27 cellular contexts compared by ENCODE assay signal in genomic region chr6:68167604-68168003, GRCh38.
"Had no signal": no experiment of that assay in that cellular context is flagged by ENCODE, and none has a peak within 500 bp of the region (broad histone marks: within the 10 kb centered on the region; RNA-seq: fewer than 3 reads in every experiment).

No MANE protein-coding gene starts in this region.

- H3K4me3 ChIP-seq: ascending aorta, cardiac muscle cell, SJCRH30, SK-N-MC had no signal

- H3K36me3 ChIP-seq: ascending aorta, cardiac muscle cell, SJCRH30 had no signal

- H3K4me3 Mint-ChIP-seq: activated CD4-positive, alpha-beta T cell treated with anti-CD3 and anti-CD28 coated beads, Interleukin-2, amount 10 ng/mL, durations not matched to agents 24 days and 14 days; activated CD8-positive, alpha-beta T cell treated with anti-CD3 and anti-CD28 coated beads for 36 hours; activated naive CD4-positive, alpha-beta T cell treated with anti-CD3 and anti-CD28 coated beads, Interleukin-2, amount 50 U/mL, for 24 hours; activated naive CD8-positive, alpha-beta T cell treated with anti-CD3 and anti-CD28 coated beads, Interleukin-2, amount 10 ng/mL, durations not matched to agents 7 days and 5 days; activated T-cell treated with anti-CD3 and anti-CD28 coated beads, Interleukin-2, amount 50 U/mL, for 24 hours; central memory CD8-positive, alpha-beta T cell had no signal

- ATAC-seq: activated CD8-positive, alpha-beta T cell treated with anti-CD3 and anti-CD28 coated beads for 36 hours; PC-3 had no signal

- H3K9me3 ChIP-seq: ascending aorta had no signal

- H3K27ac ChIP-seq: ascending aorta, cardiac muscle cell, SJCRH30, SK-N-MC had no signal

- DNase-seq: activated CD4-positive, alpha-beta T cell treated with anti-CD3 and anti-CD28 coated beads, Interleukin-2, amount 10 ng/mL, durations not matched to agents 24 days and 14 days; activated CD4-positive, alpha-beta T cell treated with anti-CD3 and anti-CD28 coated beads, Interleukin-2, amount 50 U/mL, for 4 hours; activated CD8-positive, alpha-beta T cell treated with anti-CD3 and anti-CD28 coated beads for 36 hours; activated gamma-delta T cell; activated naive CD4-positive, alpha-beta T cell treated with Interleukin-2 at 50 U/mL for 16 hours; activated naive CD8-positive, alpha-beta T cell treated with anti-CD3 and anti-CD28 coated beads, Interleukin-2, amount 10 ng/mL, durations not matched to agents 7 days and 5 days; activated T-cell treated with anti-CD3 and anti-CD28 coated beads, Interleukin-2, amount 50 U/mL, for 24 hours; amygdala; NCI-H1092 treated with DMSO at 0.1 percent for 48 hours; NCI-H1417; NCI-H146; NCI-H187; NCI-H2029 treated with DMSO at 0.1 percent for 48 hours; NCI-H2107; NCI-H2171 treated with DMSO at 0.1 percent for 48 hours; NCI-H226; NCI-H446 treated with DMSO at 0.1 percent for 48 hours; NCI-H524 treated with DMSO at 0.1 percent for 48 hours; PC-3; SHP77; SJCRH30 had no signal

- H3K4me1 ChIP-seq: ascending aorta, SJCRH30 had no signal

- H3K27ac Mint-ChIP-seq: activated CD4-positive, alpha-beta T cell treated with anti-CD3 and anti-CD28 coated beads, Interleukin-2, amount 10 ng/mL, durations not matched to agents 24 days and 14 days; activated CD8-positive, alpha-beta T cell treated with anti-CD3 and anti-CD28 coated beads for 36 hours; activated naive CD4-positive, alpha-beta T cell treated with anti-CD3 and anti-CD28 coated beads, Interleukin-2, amount 50 U/mL, for 24 hours; activated naive CD8-positive, alpha-beta T cell treated with anti-CD3 and anti-CD28 coated beads, Interleukin-2, amount 10 ng/mL, durations not matched to agents 7 days and 5 days; activated T-cell treated with anti-CD3 and anti-CD28 coated beads, Interleukin-2, amount 50 U/mL, for 24 hours; activated T-helper 2 cell treated with anti-CD3 and anti-CD28 coated beads, Interferon-gamma antibody, Interleukin-2, Interleukin-4, amounts not matched to agents 10 μg/mL and 5 μg/mL and 100 μg/mL, durations not matched to agents 14 hours and 24 hours and 36 hours had no signal

- H3K4me1 Mint-ChIP-seq: activated CD4-positive, alpha-beta T cell treated with anti-CD3 and anti-CD28 coated beads, Interleukin-2, amount 10 ng/mL, durations not matched to agents 24 days and 14 days; activated naive CD4-positive, alpha-beta T cell treated with anti-CD3 and anti-CD28 coated beads, Interleukin-2, amount 50 U/mL, for 24 hours; activated naive CD8-positive, alpha-beta T cell treated with anti-CD3 and anti-CD28 coated beads, Interleukin-2, amount 10 ng/mL, durations not matched to agents 7 days and 5 days; central memory CD8-positive, alpha-beta T cell had no signal

- H3K27me3 ChIP-seq: ascending aorta, cardiac muscle cell, SJCRH30 had no signal

- H3K36me3 Mint-ChIP-seq: activated naive CD4-positive, alpha-beta T cell treated with anti-CD3 and anti-CD28 coated beads, Interleukin-2, amount 50 U/mL, for 24 hours; activated naive CD8-positive, alpha-beta T cell treated with anti-CD3 and anti-CD28 coated beads, Interleukin-2, amount 10 ng/mL, durations not matched to agents 7 days and 5 days had no signal

- H3K9me3 Mint-ChIP-seq: activated CD4-positive, alpha-beta T cell treated with anti-CD3 and anti-CD28 coated beads, Interleukin-2, amount 10 ng/mL, durations not matched to agents 24 days and 14 days; activated CD8-positive, alpha-beta T cell treated with anti-CD3 and anti-CD28 coated beads for 36 hours; activated naive CD4-positive, alpha-beta T cell treated with anti-CD3 and anti-CD28 coated beads, Interleukin-2, amount 50 U/mL, for 24 hours; activated naive CD8-positive, alpha-beta T cell treated with anti-CD3 and anti-CD28 coated beads, Interleukin-2, amount 10 ng/mL, durations not matched to agents 7 days and 5 days had no signal

- H3K27me3 Mint-ChIP-seq: activated CD4-positive, alpha-beta T cell treated with anti-CD3 and anti-CD28 coated beads, Interleukin-2, amount 10 ng/mL, durations not matched to agents 24 days and 14 days; activated CD8-positive, alpha-beta T cell treated with anti-CD3 and anti-CD28 coated beads for 36 hours; activated naive CD4-positive, alpha-beta T cell treated with anti-CD3 and anti-CD28 coated beads, Interleukin-2, amount 50 U/mL, for 24 hours; activated naive CD8-positive, alpha-beta T cell treated with anti-CD3 and anti-CD28 coated beads, Interleukin-2, amount 10 ng/mL, durations not matched to agents 7 days and 5 days; activated T-cell treated with anti-CD3 and anti-CD28 coated beads, Interleukin-2, amount 50 U/mL, for 24 hours; central memory CD8-positive, alpha-beta T cell had no signal
